ENCODE assay signal across 25 cellular contexts in the genomic region with DNA sequence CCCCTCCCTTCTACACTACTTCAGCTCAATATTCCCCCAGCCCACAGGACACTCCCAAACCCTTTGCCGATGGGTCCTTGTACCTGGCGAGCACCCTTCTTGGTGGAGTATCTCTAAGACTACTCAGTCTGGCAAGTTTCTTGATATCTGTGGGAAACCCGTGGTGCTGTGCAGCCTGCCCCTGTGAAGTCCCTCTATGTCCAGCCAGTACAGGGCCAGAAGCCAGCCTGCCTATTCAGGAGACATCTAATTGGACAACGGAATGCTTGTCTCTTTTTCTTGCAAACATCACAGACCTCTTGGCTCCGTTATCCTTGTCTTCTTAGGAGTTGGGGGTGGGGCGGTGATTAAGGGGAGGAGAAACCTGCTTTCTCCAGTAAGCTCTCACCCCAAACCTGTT. TPM values are rescaled to one million over a fixed set of nuclear protein-coding genes. Genes with fewer than 3 reads are reported as not detected.
"Had no signal": no experiment of that assay in that cellular context is flagged by ENCODE, and none has a peak within 500 bp of the region (broad histone marks: within the 10 kb centered on the region; RNA-seq: fewer than 3 reads in every experiment).

No MANE protein-coding gene starts in this region.

- H3K9me3 ChIP-seq: MG63 had no signal

- H3K27me3 ChIP-seq: brain microvascular endothelial cell, MG63 had no signal

- H3K4me3 ChIP-seq: cardiac muscle cell, MG63, SK-N-MC had no signal

- DNase-seq: activated CD4-positive, alpha-beta memory T cell treated with anti-CD3 and anti-CD28 coated beads for 36 hours; activated CD4-positive, alpha-beta T cell treated with anti-CD3 and anti-CD28 coated beads, Interleukin-2, amount 10 ng/mL, durations not matched to agents 7 days and 5 days; activated CD4-positive, CD25-positive, alpha-beta regulatory T cell; activated CD8-positive, alpha-beta memory T cell treated with anti-CD3 and anti-CD28 coated beads for 24 hours; activated gamma-delta T cell; activated naive CD4-positive, alpha-beta T cell treated with anti-CD3 and anti-CD28 coated beads for 36 hours; activated T-cell treated with anti-CD3 and anti-CD28 coated beads, Interleukin-2, amount 50 U/mL, for 48 hours; brain microvascular endothelial cell; MG63; MV-4-11; NCI-H1092 treated with DMSO at 0.1 percent for 48 hours; NCI-H1417 treated with DMSO at 0.1 percent for 48 hours; NCI-H1694 treated with DMSO at 0.1 percent for 48 hours; NCI-H2029 treated with DMSO at 0.1 percent for 48 hours; NCI-H345; NCI-H510A; NCI-H526 treated with DMSO at 0.1 percent for 48 hours; NCI-H82; T-cell; T-helper 2 cell; T1000 had no signal

- ATAC-seq: activated T-helper 17 cell treated with anti-CD3 and anti-CD28 coated beads, Interleukin-2, amount 50 U/mL, for 72 hours; T-cell had no signal

- H3K36me3 ChIP-seq: cardiac muscle cell, MG63 had no signal

- H3K27ac ChIP-seq: brain microvascular endothelial cell, cardiac muscle cell, SK-N-MC had no signal

RNA-seq across cellular contexts. Expression of a gene that starts 3.7 kb away (rescaled TPM):
- total RNA-seq: activated CD4-positive, alpha-beta memory T cell treated with anti-CD3 and anti-CD28 coated beads for 36 hours; activated T-helper 17 cell treated with anti-CD3 and anti-CD28 coated beads, Interleukin-2, amount 50 U/mL, for 72 hours; OCI-LY7 had no signal
